In genomic region chr11:14518820-14519219, GRCh38 we compare ENCODE assay signal across 9 cellular contexts. TPM values are rescaled to one million over a fixed set of nuclear protein-coding genes. Genes with fewer than 3 reads are reported as not detected.
DNase-seq lines count a peak whose midpoint lies in the region; ATAC-seq and TF ChIP-seq lines count a peak whose summit lies in the region.
"Had no signal": no experiment of that assay in that cellular context is flagged by ENCODE, and none has a peak within 500 bp of the region (broad histone marks: within the 10 kb centered on the region; RNA-seq: fewer than 3 reads in every experiment).

No MANE protein-coding gene starts in this region.

- H3K27ac ChIP-seq in HCT116 (ENCODE audit: low read depth, low read length) (peak overlapping the region; percentile 81; the same call in 1 of the 2 replicates), hepatocyte (peak overlapping the region; percentile 94), smooth muscle cell (ENCODE audit: low read depth) (peak overlapping the region; percentile 88)

- H3K36me3 ChIP-seq in HCT116 (ENCODE audit: control insufficient read depth in 1 of 2, insufficient read depth in 2 of 2, low read length in 2 of 2) (peaks cover 33 to 36% of the 10 kb centered on the region in 2 experiments), hepatocyte (replicated peaks; ENCODE audit: insufficient read depth, low read depth) (no peaks in the 10 kb centered on the region), smooth muscle cell (ENCODE audit: low read depth) (peaks cover 21% of the 10 kb centered on the region)

- CTCF ChIA-PET in HCT116 (lab: Charles Lee) = no interaction called here
- CTCF ChIA-PET in activated B cell treated with CpG ODN at 0.5 μM for 24 hours (lab: Charles Lee) = interaction anchor here (2.4 kb wide), 1 partner anchor 388 kb away, joined by 14 read pairs; no protein-coding TSS in a partner anchor

- 95% methylated on average over 3 of the region's 3 CpGs for WGBS in hepatocyte (ENCODE audit: low lambda C conversion rate, missing lambda C conversion rate)
- 87% methylated on average over 3 of the region's 3 CpGs for WGBS in smooth muscle cell (ENCODE audit: low lambda C conversion rate)

- no peaks in the 10 kb centered on the region for H3F3A ChIP-seq in smooth muscle cell (ENCODE audit: low read depth)

- POLR2A ChIA-PET in HCT116 (lab: Charles Lee) (no interaction called here), activated B cell treated with CpG ODN at 0.5 μM for 24 hours (lab: Charles Lee) (interaction anchor here (2.3 to 3.8 kb wide), 2 partner anchors 19 to 373 kb away, joined by 22 to 34 read pairs; partner anchors contain the start of genes COPB1 and CYP2R1)

- DNase-seq in HCT116 (ENCODE audit: low read depth, low spot score) (no peak), activated B cell treated with CpG ODN at 0.5 μM for 24 hours (no peak), hepatocyte (ENCODE audit: low spot score) (no peak), smooth muscle cell (lab: John Stamatoyannopoulos, UW; ENCODE audit: unreplicated experiment) (no peak), NCI-H1092 treated with DMSO at 0.1 percent for 48 hours (lab: John Stamatoyannopoulos, UW) (no peak), islet precursor cell (no peak), ureter (ENCODE audit: low spot score) (no peak)
- DNase-seq: NCI-H526 treated with DMSO at 0.1 percent for 48 hours had no signal

- peaks cover 27% of the 10 kb centered on the region for H3K4me1 Mint-ChIP-seq in activated B cell treated with CpG ODN at 0.5 μM for 24 hours

- H3K4me2 ChIP-seq in HCT116 (ENCODE audit: low read length) = peak overlapping the region; percentile 86
- H3K4me2 ChIP-seq in hepatocyte = peak overlapping the region; percentile 87
- peak overlapping the region; percentile 91 for H3K4me2 ChIP-seq in smooth muscle cell

- BruUV-seq in HCT116 (replicated peaks; lab: Mats Ljungman, UMichigan) = no TSS peak

- H2AFZ ChIP-seq in HCT116 (ENCODE audit: low read depth, low read length, poor library complexity, severe bottlenecking) (no peak overlapping the region), hepatocyte (no peak overlapping the region), smooth muscle cell (ENCODE audit: low read depth) (no peak overlapping the region)

- peaks cover 45% of the 10 kb centered on the region for H3K36me3 Mint-ChIP-seq in activated B cell treated with CpG ODN at 0.5 μM for 24 hours (ENCODE audit: low read depth)

- H3K9ac ChIP-seq in HCT116 (ENCODE audit: low read length) = peak overlapping the region; percentile 92
- peak overlapping the region; percentile 94 for H3K9ac ChIP-seq in smooth muscle cell (ENCODE audit: low read depth)

- peak overlapping the region; percentile 57 to 95 for H3K4me3 ChIP-seq in HCT116 (replicated peaks in 1 of 2; ENCODE audit: low read depth in 1 of 2, low read length in 2 of 2)
- peak overlapping the region; percentile 66 for H3K4me3 ChIP-seq in hepatocyte
- peak overlapping the region; percentile 70 for H3K4me3 ChIP-seq in smooth muscle cell

- H3K4me3 Mint-ChIP-seq in activated B cell treated with CpG ODN at 0.5 μM for 24 hours = peak overlapping the region; percentile 96

- H4K20me1 ChIP-seq in HCT116 (ENCODE audit: insufficient read depth) (no peaks in the 10 kb centered on the region; the same call in 1 of the 2 replicates), hepatocyte (ENCODE audit: insufficient read depth, poor library complexity, severe bottlenecking) (no peaks in the 10 kb centered on the region), smooth muscle cell (ENCODE audit: low read depth) (peaks cover 8% of the 10 kb centered on the region)

- no peaks in the 10 kb centered on the region for H3K27me3 ChIP-seq in HCT116 (ENCODE audit: insufficient read depth, low read length)
- H3K27me3 ChIP-seq in hepatocyte = no peaks in the 10 kb centered on the region
- H3K27me3 ChIP-seq in smooth muscle cell (ENCODE audit: low read depth) = no peaks in the 10 kb centered on the region

- H3K27me3 Mint-ChIP-seq in activated B cell treated with CpG ODN at 0.5 μM for 24 hours = no peaks in the 10 kb centered on the region

- peaks cover 9 to 16% of the 10 kb centered on the region in 2 experiments; a peak in 3 of 4 replicates for H3K4me1 ChIP-seq in HCT116 (ENCODE audit: control insufficient read depth in 1 of 2, insufficient read depth in 2 of 2, low read length in 2 of 2)
- peaks cover 7% of the 10 kb centered on the region for H3K4me1 ChIP-seq in hepatocyte (ENCODE audit: insufficient read depth)
- peaks cover 10% of the 10 kb centered on the region for H3K4me1 ChIP-seq in smooth muscle cell (ENCODE audit: low read depth)

- H3K79me2 ChIP-seq in HCT116 (ENCODE audit: insufficient read depth, low read length) (peaks cover 59% of the 10 kb centered on the region), hepatocyte (peaks cover 36% of the 10 kb centered on the region), smooth muscle cell (ENCODE audit: low read depth) (peaks cover 39% of the 10 kb centered on the region)

- TF ChIP-seq CTCF in HCT116 (IDR thresholded peaks at IDR 0.05 in 2 of 3, conservative IDR thresholded peaks at IDR 0.05 in 1 of 3; ENCODE audit: borderline replicate concordance in 1 of 3, insufficient read depth in 1 of 3, low read depth in 2 of 3, low read length in 2 of 3) (no peak), activated B cell treated with CpG ODN at 0.5 μM for 24 hours (IDR thresholded peaks at IDR 0.05) (no peak), hepatocyte (IDR thresholded peaks at IDR 0.05; ENCODE audit: poor library complexity) (no peak), smooth muscle cell (IDR thresholded peaks at IDR 0.05; ENCODE audit: borderline replicate concordance, insufficient read depth, poor library complexity, severe bottlenecking) (no peak)

- ATAC-seq in HCT116 = no peak
- ATAC-seq in activated B cell treated with CpG ODN at 0.5 μM for 24 hours (ENCODE audit: low read depth) = no peak
- ATAC-seq in HG02588 (IDR thresholded peaks at IDR 0.05; ENCODE audit: unreplicated experiment) = no peak

- intact Hi-C loops in HCT116 (cut with micrococcal nuclease) (no loop called here), activated B cell treated with CpG ODN at 0.5 μM for 24 hours (cut with micrococcal nuclease) (no loop called here)

- no peaks in the 10 kb centered on the region for H3K9me3 ChIP-seq in HCT116 (ENCODE audit: control insufficient read depth in 1 of 2, insufficient read depth in 1 of 2, low read depth in 1 of 2, low read length in 2 of 2)
- no peaks in the 10 kb centered on the region for H3K9me3 ChIP-seq in hepatocyte (ENCODE audit: low read depth)
- H3K9me3 ChIP-seq in smooth muscle cell (replicated peaks; ENCODE audit: low read depth) = no peaks in the 10 kb centered on the region

- no peaks in the 10 kb centered on the region for H3K9me3 Mint-ChIP-seq in activated B cell treated with CpG ODN at 0.5 μM for 24 hours

- no peaks in the 10 kb centered on the region for H3K9me2 ChIP-seq in HCT116 (ENCODE audit: insufficient read depth)
- no peaks in the 10 kb centered on the region for H3K9me2 ChIP-seq in hepatocyte (replicated peaks; ENCODE audit: insufficient read depth)

- TF ChIP-seq POLR2A in HCT116 (IDR thresholded peaks at IDR 0.05; ENCODE audit: borderline replicate concordance, extremely low read depth, insufficient read depth, insufficient read length) = no peak

- RAD21 ChIA-PET in HCT116 (lab: Charles Lee; ENCODE audit: low non-redundant PET in 1 of 2, low total read pairs in 2 of 2, uncharacterized antibody in 2 of 2, unreplicated experiment in 2 of 2) = no interaction called here

- TF ChIP-seq RAD21 in HCT116 (IDR thresholded peaks at IDR 0.05; ENCODE audit: low read depth) = no peak

- no peak overlapping the region for H3K27ac Mint-ChIP-seq in activated B cell treated with CpG ODN at 0.5 μM for 24 hours

TF ChIP-seq in HCT116, 20 proteins besides CTCF, POLR2A, EP300 and RAD21:
- TF ChIP-seq SIN3A (IDR thresholded peaks at IDR 0.05; ENCODE audit: low read depth) (no peak), YY1 (IDR thresholded peaks at IDR 0.05; ENCODE audit: extremely low read depth, insufficient replicate concordance, low read depth, low read length) (no peak), MAX (IDR thresholded peaks at IDR 0.05) (0 out of 2 replicates have a peak, but pooled peaks have one; percentile 21)

RNA-seq across cellular contexts. Expression of gene PSMA1, which starts 1.4 kb away (rescaled TPM):
- total RNA-seq in HCT116 (2021; ENCODE audit: unreplicated experiment) = 211 TPM
- polyA plus RNA-seq in HCT116 (2012) = 133 and 185 TPM in 2 replicates
- total RNA-seq in activated B cell treated with CpG ODN at 0.5 μM for 24 hours = 184 and 198 TPM in 2 replicates
- 178 and 182 TPM in 2 replicates for total RNA-seq in hepatocyte
- 214 and 243 TPM in 2 replicates for polyA plus RNA-seq in hepatocyte
- total RNA-seq in smooth muscle cell = 205 and 207 TPM in 2 replicates
- polyA plus RNA-seq in smooth muscle cell = 236 and 256 TPM in 2 replicates
- total RNA-seq in ureter = 138 TPM

RNA-seq across cellular contexts. Expression of gene COPB1, which starts 19.2 kb away (rescaled TPM):
- total RNA-seq in HCT116 (2021; ENCODE audit: unreplicated experiment) (95.5 TPM), activated B cell treated with CpG ODN at 0.5 μM for 24 hours (80.7 and 90.1 TPM in 2 replicates), hepatocyte (226 and 228 TPM in 2 replicates), smooth muscle cell (299 and 365 TPM in 2 replicates), ureter (87.2 TPM)
- polyA plus RNA-seq in HCT116 (2012) = 78.9 and 84.2 TPM in 2 replicates
- polyA plus RNA-seq in hepatocyte (87.5 and 98.2 TPM in 2 replicates), smooth muscle cell (130 and 135 TPM in 2 replicates)
